ENCODE assay signal across 11 cellular contexts in the genomic region with DNA sequence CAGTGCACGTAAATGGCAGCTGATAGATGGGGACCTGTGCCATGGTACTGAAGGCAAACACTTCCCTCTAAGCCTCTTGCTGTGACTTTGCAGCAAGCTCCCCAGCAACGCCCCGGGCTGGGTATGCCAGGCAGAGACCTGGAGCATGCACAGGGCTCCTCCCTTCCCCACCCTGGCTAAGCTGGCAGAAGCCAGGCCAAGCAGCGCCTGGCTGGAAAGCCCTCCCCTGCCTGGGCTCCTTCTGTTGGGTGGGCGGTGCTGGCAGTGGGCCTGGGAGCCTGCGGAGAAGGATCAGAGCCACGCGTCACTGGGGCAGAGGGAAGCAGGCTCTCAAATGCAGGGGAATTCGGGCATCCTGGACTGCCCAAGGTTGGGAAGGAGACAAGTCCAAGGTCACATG. TPM values are rescaled to one million over a fixed set of nuclear protein-coding genes. Genes with fewer than 3 reads are reported as not detected.
DNase-seq lines count a peak whose midpoint lies in the region; ATAC-seq and TF ChIP-seq lines count a peak whose summit lies in the region.
"Had no signal": no experiment of that assay in that cellular context is flagged by ENCODE, and none has a peak within 500 bp of the region (broad histone marks: within the 10 kb centered on the region; RNA-seq: fewer than 3 reads in every experiment).

No MANE protein-coding gene starts in this region.

- TF ChIP-seq CTCF in mammary epithelial cell (conservative IDR thresholded peaks at IDR 0.05 in 1 of 2, IDR thresholded peaks at IDR 0.05 in 1 of 2; ENCODE audit: extremely low read depth in 1 of 2, insufficient read depth in 1 of 2, low read depth in 1 of 2, low read length in 2 of 2) (no peak), hepatocyte (IDR thresholded peaks at IDR 0.05; ENCODE audit: poor library complexity) (no peak), smooth muscle cell (IDR thresholded peaks at IDR 0.05; ENCODE audit: borderline replicate concordance, insufficient read depth, poor library complexity, severe bottlenecking) (no peak)

- no peak overlapping the region for H3K4me2 ChIP-seq in mammary epithelial cell (ENCODE audit: insufficient read depth, low read depth, low read length)
- no peak overlapping the region for H3K4me2 ChIP-seq in hepatocyte
- H3K4me2 ChIP-seq in smooth muscle cell = no peak overlapping the region

- peak; percentile 80 for DNase-seq in D341Med (ENCODE audit: low spot score)
- peak; percentile 37 for DNase-seq in M059J (ENCODE audit: low read depth)
- DNase-seq in mammary epithelial cell = peak; percentile 4
- peak; percentile 26 for DNase-seq in middle frontal gyrus (ENCODE audit: extremely low spot score, low spot score)
- DNase-seq in hepatocyte (ENCODE audit: low spot score) = no peak
- DNase-seq in smooth muscle cell (lab: John Stamatoyannopoulos, UW; ENCODE audit: unreplicated experiment) = no peak
- DNase-seq: activated CD4-positive, alpha-beta T cell treated with anti-CD3 and anti-CD28 coated beads, Interleukin-2, amount 50 U/mL, for 1 hour; H7; T-helper 2 cell had no signal

- H3K4me3 ChIP-seq in mammary epithelial cell (replicated peaks in 1 of 3; ENCODE audit: insufficient read depth in 1 of 3, low read depth in 2 of 3, low read length in 3 of 3) = no peak overlapping the region
- no peak overlapping the region for H3K4me3 ChIP-seq in hepatocyte
- H3K4me3 ChIP-seq in smooth muscle cell = no peak overlapping the region

- CTCF ChIA-PET in mammary epithelial cell (lab: Charles Lee; ENCODE audit: low non-redundant PET) = no interaction called here

- no peaks in the 10 kb centered on the region for H3K4me1 ChIP-seq in mammary epithelial cell (ENCODE audit: insufficient read depth, low read length)
- H3K4me1 ChIP-seq in hepatocyte (ENCODE audit: insufficient read depth) = no peaks in the 10 kb centered on the region
- no peaks in the 10 kb centered on the region for H3K4me1 ChIP-seq in smooth muscle cell (ENCODE audit: low read depth)

- dilution Hi-C loops in mammary epithelial cell (cut with HindIII; ENCODE audit: low sequenced_read_pairs) = loop anchor here (5.0 kb wide), 1 partner anchor 46 kb away; no protein-coding TSS in a partner anchor

- in situ Hi-C loops in mammary epithelial cell (cut with MboI; ENCODE audit: low sequenced_read_pairs in 2 of 2) = no loop called here

- H2AFZ ChIP-seq in mammary epithelial cell (ENCODE audit: low read depth, low read length) (no peak overlapping the region), hepatocyte (no peak overlapping the region), smooth muscle cell (ENCODE audit: low read depth) (no peak overlapping the region)

- H3K27me3 ChIP-seq in mammary epithelial cell (ENCODE audit: insufficient read depth, low read length) (peaks cover 6% of the 10 kb centered on the region), hepatocyte (peaks cover 6% of the 10 kb centered on the region), smooth muscle cell (ENCODE audit: low read depth) (peaks cover 12% of the 10 kb centered on the region)

- no peak overlapping the region for H3K27ac ChIP-seq in mammary epithelial cell (ENCODE audit: insufficient read depth, low read depth, low read length)
- no peak overlapping the region for H3K27ac ChIP-seq in hepatocyte
- H3K27ac ChIP-seq in smooth muscle cell (ENCODE audit: low read depth) = no peak overlapping the region

- no peaks in the 10 kb centered on the region for H3K79me2 ChIP-seq in mammary epithelial cell (ENCODE audit: insufficient read depth, low read length)
- H3K79me2 ChIP-seq in hepatocyte = no peaks in the 10 kb centered on the region
- H3K79me2 ChIP-seq in smooth muscle cell (ENCODE audit: low read depth) = no peaks in the 10 kb centered on the region

- H4K20me1 ChIP-seq in mammary epithelial cell (ENCODE audit: insufficient read depth, low read length) (no peaks in the 10 kb centered on the region), hepatocyte (ENCODE audit: insufficient read depth, poor library complexity, severe bottlenecking) (no peaks in the 10 kb centered on the region), smooth muscle cell (ENCODE audit: low read depth) (no peaks in the 10 kb centered on the region)

- BruUV-seq in mammary epithelial cell (replicated peaks; lab: Mats Ljungman, UMichigan) = no TSS peak

- 37% methylated on average over 4 of the region's 9 CpGs for WGBS in mammary epithelial cell (ENCODE audit: low coverage, missing lambda C conversion rate)
- 82% methylated on average over 9 of the region's 9 CpGs for WGBS in hepatocyte (ENCODE audit: low lambda C conversion rate, missing lambda C conversion rate)
- WGBS in smooth muscle cell (ENCODE audit: low lambda C conversion rate) = 67% methylated on average over 9 of the region's 9 CpGs

- intact Hi-C loops in mammary epithelial cell (cut with micrococcal nuclease) = no loop called here

- no peaks in the 10 kb centered on the region for H3K36me3 ChIP-seq in mammary epithelial cell (ENCODE audit: insufficient read depth, low read length)
- no peaks in the 10 kb centered on the region for H3K36me3 ChIP-seq in hepatocyte (replicated peaks; ENCODE audit: insufficient read depth, low read depth)
- no peaks in the 10 kb centered on the region for H3K36me3 ChIP-seq in smooth muscle cell (ENCODE audit: low read depth)

- H3K9ac ChIP-seq in mammary epithelial cell (ENCODE audit: insufficient read depth, low read length) (no peak overlapping the region), smooth muscle cell (ENCODE audit: low read depth) (no peak overlapping the region)

- H3K9me2 ChIP-seq in hepatocyte (replicated peaks; ENCODE audit: insufficient read depth) = no peaks in the 10 kb centered on the region

- ATAC-seq in HG03354 (IDR thresholded peaks at IDR 0.05; ENCODE audit: poor library complexity, severe bottlenecking, unreplicated experiment) = no peak
- ATAC-seq in HG02973 (IDR thresholded peaks at IDR 0.05; ENCODE audit: unreplicated experiment) = no peak

- H3F3A ChIP-seq in smooth muscle cell (ENCODE audit: low read depth) = no peaks in the 10 kb centered on the region

- H3K9me3 ChIP-seq in mammary epithelial cell (replicated peaks; ENCODE audit: insufficient read depth, low read length) = peaks cover 7% of the 10 kb centered on the region
- no peaks in the 10 kb centered on the region for H3K9me3 ChIP-seq in hepatocyte (ENCODE audit: low read depth)
- no peaks in the 10 kb centered on the region for H3K9me3 ChIP-seq in smooth muscle cell (replicated peaks; ENCODE audit: low read depth)

RNA-seq across cellular contexts. Expression of a gene that starts 3.6 kb away (rescaled TPM):
- not detected in 2 replicates for total RNA-seq in M059J (2014; rRNA removed; shearing (Covaris generic))
- not detected for total RNA-seq in mammary epithelial cell
- polyA plus RNA-seq in mammary epithelial cell = not detected
- polyA minus RNA-seq in mammary epithelial cell = not detected
- total RNA-seq in hepatocyte = 0.12 TPM in 1 of 2 replicates, not detected in the other
- 0.07 and 0.12 TPM in 2 replicates for polyA plus RNA-seq in hepatocyte
- 0.22 TPM in 2 replicates for total RNA-seq in smooth muscle cell
- 0.05 and 0.31 TPM in 2 replicates for polyA plus RNA-seq in smooth muscle cell
- total RNA-seq: H7 had no signal

RNA-seq across cellular contexts. Expression of a gene that starts 26.3 kb away (rescaled TPM):
- 53.3 TPM in 2 replicates for total RNA-seq in M059J (2014; rRNA removed; shearing (Covaris generic))
- 10 to 100 TPM in 1 of 2 donors, 1 to 10 TPM in 1; 2.6 to 13.5 TPM for total RNA-seq in mammary epithelial cell
- polyA plus RNA-seq in mammary epithelial cell = 0.48 TPM
- polyA minus RNA-seq in mammary epithelial cell = not detected
- 12.5 and 14.5 TPM in 2 replicates for total RNA-seq in hepatocyte
- 27.5 and 35.8 TPM in 2 replicates for polyA plus RNA-seq in hepatocyte
- total RNA-seq in smooth muscle cell = 262 and 298 TPM in 2 replicates
- 387 and 621 TPM in 2 replicates for polyA plus RNA-seq in smooth muscle cell

RNA-seq across cellular contexts. Expression of a gene that starts 50.7 kb away (rescaled TPM):
- total RNA-seq in M059J (2014; rRNA removed; shearing (Covaris generic)) = 76.0 and 85.3 TPM in 2 replicates
- total RNA-seq in mammary epithelial cell (10 to 100 TPM in 1 of 2 donors, 1 to 10 TPM in 1; 8.3 to 26.4 TPM), hepatocyte (6.8 and 17.5 TPM in 2 replicates), smooth muscle cell (8.9 and 18.5 TPM in 2 replicates)
- polyA plus RNA-seq in mammary epithelial cell (25.7 TPM), hepatocyte (19.7 and 23.1 TPM in 2 replicates), smooth muscle cell (26.1 and 27.4 TPM in 2 replicates)
- 38.4 TPM for polyA minus RNA-seq in mammary epithelial cell

Comparison
In these comparisons a context has a peak if more than half of its experiments do, and no peak if none do; other contexts are left out.
1. DNase-seq: peak in D341Med (single experiment), M059J (single experiment), mammary epithelial cell (single experiment) and middle frontal gyrus (single experiment); none in hepatocyte (single experiment) and smooth muscle cell (single experiment).